3 cellular contexts compared by ENCODE assay signal in the genomic region with DNA sequence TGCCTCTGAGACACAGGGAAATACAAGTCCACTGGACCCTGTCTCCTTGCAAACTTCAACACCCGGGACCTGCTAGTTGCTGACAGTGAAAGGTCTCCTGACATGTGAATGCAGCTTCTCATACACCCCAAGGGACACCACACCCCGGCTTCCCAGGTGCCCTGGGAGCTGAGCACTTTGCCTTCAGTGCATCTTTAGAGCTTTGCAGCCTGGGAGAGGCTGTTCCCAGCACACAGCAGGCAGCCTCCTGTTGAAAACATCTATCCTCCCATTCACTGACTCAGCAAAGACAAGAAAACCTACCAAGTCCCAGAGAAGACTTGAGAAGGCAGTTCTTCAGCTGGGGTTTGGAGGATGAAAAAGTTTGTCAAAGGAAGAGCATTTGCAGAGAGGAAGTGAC.
TF ChIP-seq lines count a peak whose summit lies in the region.

No MANE protein-coding gene starts in this region.

TF ChIP-seq in A549, 52 proteins besides CTCF, POLR2A, EP300 and RAD21:
- TF ChIP-seq, protein P1, sequence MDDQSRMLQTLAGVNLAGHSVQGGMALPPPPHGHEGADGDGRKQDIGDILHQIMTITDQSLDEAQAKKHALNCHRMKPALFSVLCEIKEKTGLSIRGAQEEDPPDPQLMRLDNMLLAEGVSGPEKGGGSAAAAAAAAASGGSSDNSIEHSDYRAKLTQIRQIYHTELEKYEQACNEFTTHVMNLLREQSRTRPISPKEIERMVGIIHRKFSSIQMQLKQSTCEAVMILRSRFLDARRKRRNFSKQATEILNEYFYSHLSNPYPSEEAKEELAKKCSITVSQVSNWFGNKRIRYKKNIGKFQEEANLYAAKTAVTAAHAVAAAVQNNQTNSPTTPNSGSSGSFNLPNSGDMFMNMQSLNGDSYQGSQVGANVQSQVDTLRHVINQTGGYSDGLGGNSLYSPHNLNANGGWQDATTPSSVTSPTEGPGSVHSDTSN (IDR thresholded peaks at IDR 0.05), result no peak
- peak; percentile 32 for TF ChIP-seq MAFK (IDR thresholded peaks at IDR 0.05; ENCODE audit: partially characterized antibody)
- TF ChIP-seq PHF8 (IDR thresholded peaks at IDR 0.05; ENCODE audit: borderline replicate concordance, low read depth), result no peak
- no peak for TF ChIP-seq E2F6 (IDR thresholded peaks at IDR 0.05; ENCODE audit: borderline replicate concordance, low read depth)
- no peak for TF ChIP-seq SMC3 (IDR thresholded peaks at IDR 0.05)

TF ChIP-seq in IMR-90, 13 proteins besides CTCF, POLR2A, EP300 and RAD21:
- TF ChIP-seq NFE2L2 (IDR thresholded peaks at IDR 0.05; ENCODE audit: low read depth, low read length) (no peak), MAFK (IDR thresholded peaks at IDR 0.05; ENCODE audit: low read depth, low read length) (peak; percentile 50; the same call in 1 of the 2 replicates)

TF ChIP-seq in H1, 55 proteins besides CTCF, POLR2A, EP300 and RAD21:
- TF ChIP-seq BRCA1 (IDR thresholded peaks at IDR 0.05; ENCODE audit: low read depth, low read length), result no peak
- no peak for TF ChIP-seq HDAC6 (IDR thresholded peaks at IDR 0.05; ENCODE audit: low read depth, low read length)
- no peak for TF ChIP-seq TAF1 (IDR thresholded peaks at IDR 0.05; ENCODE audit: low read depth, low read length)
- no peak for TF ChIP-seq SUZ12 (IDR thresholded peaks at IDR 0.05; ENCODE audit: low read length)
- TF ChIP-seq EZH2 (IDR thresholded peaks at IDR 0.05; ENCODE audit: low read depth, low read length, severe bottlenecking), result no peak
- TF ChIP-seq CHD2 (IDR thresholded peaks at IDR 0.05; ENCODE audit: low read length), result no peak
- peak; percentile 46; the same call in 1 of the 2 replicates for TF ChIP-seq MAFK (IDR thresholded peaks at IDR 0.05; ENCODE audit: low read depth, low read length)
- TF ChIP-seq GABPA (IDR thresholded peaks at IDR 0.05; ENCODE audit: borderline replicate concordance, insufficient read depth, low read length), result no peak
- TF ChIP-seq BACH1 (IDR thresholded peaks at IDR 0.05; ENCODE audit: low read length), result 0 out of 2 replicates have a peak, but pooled peaks have one; percentile 14
- TF ChIP-seq RBBP5 (IDR thresholded peaks at IDR 0.05; ENCODE audit: borderline replicate concordance, low read depth, low read length), result no peak
- TF ChIP-seq POU5F1 (IDR thresholded peaks at IDR 0.05; ENCODE audit: low read depth, low read length), result no peak
- TF ChIP-seq JUND (IDR thresholded peaks at IDR 0.05; ENCODE audit: low read length), result no peak
- TF ChIP-seq HDAC2 (IDR thresholded peaks at IDR 0.05; ENCODE audit: borderline replicate concordance in 1 of 2, low read depth in 2 of 2, low read length in 2 of 2), result no peak
